Comparison of ENCODE assay signal across 14 cellular contexts in the genomic region with DNA sequence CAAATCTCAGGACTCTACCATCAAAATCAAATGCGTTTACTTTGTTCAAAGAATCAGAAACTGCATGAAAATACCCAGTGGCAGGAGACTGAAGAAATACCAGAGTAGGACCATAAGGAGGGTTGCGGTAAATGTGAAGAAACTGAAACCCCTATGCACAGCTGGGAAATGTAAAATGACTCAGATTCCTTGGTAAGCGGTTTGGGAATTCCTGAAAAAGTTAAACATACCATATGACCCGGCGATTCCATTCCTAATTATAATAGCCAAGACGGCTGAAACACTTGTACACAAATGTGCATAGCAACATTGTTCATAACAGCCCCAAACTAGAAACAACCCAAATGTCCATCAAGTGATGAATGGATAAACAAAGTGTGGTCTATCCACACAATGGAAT.
"Had no signal": no experiment of that assay in that cellular context is flagged by ENCODE, and none has a peak within 500 bp of the region (broad histone marks: within the 10 kb centered on the region; RNA-seq: fewer than 3 reads in every experiment).

No MANE protein-coding gene starts in this region.

- H3K4me3 Mint-ChIP-seq: activated naive CD8-positive, alpha-beta T cell treated with anti-CD3 and anti-CD28 coated beads, Interleukin-2, amount 10 ng/mL, durations not matched to agents 7 days and 5 days; endodermal cell; memory B cell; natural killer cell treated with Interleukin-12 subunit alpha and Interleukin-12 subunit beta and Interleukin-15 and Interleukin-18, amount 100 ng/mL, for 72 hours; stimulated activated effector memory CD8-positive, alpha-beta T cell treated with anti-CD3 and anti-CD28 coated beads, Interleukin-12 subunit alpha, Interleukin-12 subunit beta, amount 100 ng/mL, for 72 hours; T-helper 2 cell treated with Interferon-gamma antibody and Interleukin-4, amounts not matched to agents 5 μg/mL and 100 μg/mL, for 36 hours had no signal

- H3K4me1 Mint-ChIP-seq: activated naive CD8-positive, alpha-beta T cell treated with anti-CD3 and anti-CD28 coated beads, Interleukin-2, amount 10 ng/mL, durations not matched to agents 7 days and 5 days; memory B cell; stimulated activated effector memory CD8-positive, alpha-beta T cell treated with anti-CD3 and anti-CD28 coated beads, Interleukin-12 subunit alpha, Interleukin-12 subunit beta, amount 100 ng/mL, for 72 hours had no signal

- H3K9me3 Mint-ChIP-seq: activated naive CD8-positive, alpha-beta T cell treated with anti-CD3 and anti-CD28 coated beads, Interleukin-2, amount 10 ng/mL, durations not matched to agents 7 days and 5 days; endodermal cell; natural killer cell treated with Interleukin-12 subunit alpha and Interleukin-12 subunit beta and Interleukin-15 and Interleukin-18, amount 100 ng/mL, for 72 hours; stimulated activated effector memory CD8-positive, alpha-beta T cell treated with anti-CD3 and anti-CD28 coated beads, Interleukin-12 subunit alpha, Interleukin-12 subunit beta, amount 100 ng/mL, for 72 hours; T-helper 2 cell treated with Interferon-gamma antibody and Interleukin-4, amounts not matched to agents 5 μg/mL and 100 μg/mL, for 36 hours had no signal

- H3K4me3 ChIP-seq: cardiac muscle cell, dorsolateral prefrontal cortex had no signal

- ATAC-seq: natural killer cell treated with Interleukin-12 subunit alpha and Interleukin-12 subunit beta and Interleukin-15 and Interleukin-18, amount 100 ng/mL, for 72 hours; stimulated activated effector memory CD8-positive, alpha-beta T cell treated with anti-CD3 and anti-CD28 coated beads, Interleukin-12 subunit alpha, Interleukin-12 subunit beta, amount 100 ng/mL, for 72 hours had no signal

- DNase-seq: activated CD4-positive, alpha-beta T cell treated with anti-CD3 and anti-CD28 coated beads, Interleukin-2, amount 50 U/mL, for 1 hour; activated CD4-positive, CD25-positive, alpha-beta regulatory T cell; activated CD8-positive, alpha-beta memory T cell treated with anti-CD3 and anti-CD28 coated beads for 24 hours; activated naive CD4-positive, alpha-beta T cell; activated naive CD8-positive, alpha-beta T cell treated with anti-CD3 and anti-CD28 coated beads, Interleukin-2, amount 10 ng/mL, durations not matched to agents 7 days and 5 days; aorta; dorsolateral prefrontal cortex; endodermal cell; left ventricle myocardium superior had no signal

- H3K27ac Mint-ChIP-seq: activated naive CD8-positive, alpha-beta T cell treated with anti-CD3 and anti-CD28 coated beads, Interleukin-2, amount 10 ng/mL, durations not matched to agents 7 days and 5 days; endodermal cell; memory B cell; natural killer cell treated with Interleukin-12 subunit alpha and Interleukin-12 subunit beta and Interleukin-15 and Interleukin-18, amount 100 ng/mL, for 72 hours; stimulated activated effector memory CD8-positive, alpha-beta T cell treated with anti-CD3 and anti-CD28 coated beads, Interleukin-12 subunit alpha, Interleukin-12 subunit beta, amount 100 ng/mL, for 72 hours; T-helper 2 cell treated with Interferon-gamma antibody and Interleukin-4, amounts not matched to agents 5 μg/mL and 100 μg/mL, for 36 hours had no signal

- H3K36me3 Mint-ChIP-seq: activated naive CD8-positive, alpha-beta T cell treated with anti-CD3 and anti-CD28 coated beads, Interleukin-2, amount 10 ng/mL, durations not matched to agents 7 days and 5 days; memory B cell; natural killer cell treated with Interleukin-12 subunit alpha and Interleukin-12 subunit beta and Interleukin-15 and Interleukin-18, amount 100 ng/mL, for 72 hours; stimulated activated effector memory CD8-positive, alpha-beta T cell treated with anti-CD3 and anti-CD28 coated beads, Interleukin-12 subunit alpha, Interleukin-12 subunit beta, amount 100 ng/mL, for 72 hours had no signal
